Comparison of ENCODE assay signal across 23 cellular contexts in the genomic region with DNA sequence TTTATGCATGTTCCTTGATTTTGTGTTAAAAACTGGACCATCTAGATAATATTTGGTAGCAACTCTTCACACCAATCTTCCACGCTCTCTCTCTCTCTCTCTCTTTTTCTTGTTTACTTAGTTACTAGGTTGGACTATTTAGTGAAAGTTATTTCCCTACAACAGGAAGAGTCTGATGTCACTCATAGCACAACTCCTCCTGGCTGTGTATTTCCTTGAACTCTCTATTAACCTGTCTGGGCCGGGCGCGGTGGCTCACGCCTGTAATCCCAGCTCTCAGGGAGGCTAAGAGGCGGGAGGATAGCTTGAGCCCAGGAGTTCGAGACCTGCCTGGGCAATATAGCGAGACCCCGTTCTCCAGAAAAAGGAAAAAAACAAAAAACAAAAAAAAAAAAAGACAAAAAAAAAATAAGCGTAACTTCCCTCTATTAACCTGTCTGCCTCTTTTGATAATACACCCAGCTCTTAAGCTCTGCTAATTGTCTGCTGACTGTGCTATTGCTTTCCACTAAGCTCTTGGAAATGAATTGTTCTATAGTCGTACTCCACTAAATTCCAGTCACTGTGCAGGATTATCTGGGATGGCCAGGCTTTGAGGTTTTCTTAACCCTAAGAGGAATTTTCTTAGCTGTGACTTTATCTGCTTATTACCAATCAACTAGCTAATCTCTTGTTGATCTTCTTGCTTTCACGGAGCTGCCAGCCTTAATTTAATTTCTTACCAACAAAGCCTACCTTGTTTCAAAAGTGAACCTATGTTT. TPM values are rescaled to one million over a fixed set of nuclear protein-coding genes. Genes with fewer than 3 reads are reported as not detected.
"Had no signal": no experiment of that assay in that cellular context is flagged by ENCODE, and none has a peak within 500 bp of the region (broad histone marks: within the 10 kb centered on the region; RNA-seq: fewer than 3 reads in every experiment).

No MANE protein-coding gene starts in this region.

- FAIRE-seq: kidney had no signal

- DNase-seq: colonic mucosa; effector CD4-positive, alpha-beta T cell; foreskin melanocyte; head of caudate nucleus; kidney; left cardiac atrium; left ventricle myocardium superior; mesenchymal stem cell; midbrain; naive B cell; posterior cingulate gyrus; sigmoid colon; stimulated activated CD4-positive, alpha-beta T cell treated with anti-CD3 and anti-CD28 coated beads, Interleukin-2, amount 100 ng/mL, for 24 hours; stimulated activated naive CD4-positive, alpha-beta T cell; stomach; substantia nigra; transverse colon had no signal

- H3K4me2 ChIP-seq: hepatocyte had no signal

- H3K36me3 ChIP-seq: colonic mucosa, neutrophil, right atrium auricular region, sigmoid colon, stomach, thoracic aorta, transverse colon had no signal

- H3K27me3 ChIP-seq: colonic mucosa, hepatocyte, neutrophil, right atrium auricular region, sigmoid colon, stomach, transverse colon had no signal

- H3K9me3 ChIP-seq: colonic mucosa, neutrophil, sigmoid colon, stomach, thoracic aorta, transverse colon had no signal

- H3K27ac ChIP-seq: colonic mucosa, hepatocyte, neutrophil, right atrium auricular region, sigmoid colon, skin epidermis, stomach, thoracic aorta, transverse colon had no signal

- H3K4me1 ChIP-seq: colonic mucosa, right atrium auricular region, sigmoid colon, stomach, transverse colon had no signal

- H2AFZ ChIP-seq: hepatocyte had no signal

- H3K4me3 ChIP-seq: colonic mucosa, hepatocyte, lung, right atrium auricular region, sigmoid colon, skin epidermis, stomach, thoracic aorta, transverse colon had no signal

RNA-seq across cellular contexts. Expression of a gene that starts 18.1 kb away (rescaled TPM):
- polyA plus RNA-seq: hepatocyte had no signal
